19 cellular contexts compared by ENCODE assay signal in genomic region chr4:145485120-145485519, GRCh38. TPM values are rescaled to one million over a fixed set of nuclear protein-coding genes. Genes with fewer than 3 reads are reported as not detected.
DNase-seq lines count a peak whose midpoint lies in the region; ATAC-seq, FAIRE-seq and TF ChIP-seq lines count a peak whose summit lies in the region.
"Had no signal": no experiment of that assay in that cellular context is flagged by ENCODE, and none has a peak within 500 bp of the region (broad histone marks: within the 10 kb centered on the region; RNA-seq: fewer than 3 reads in every experiment).

No MANE protein-coding gene starts in this region.

- POLR2A ChIA-PET in GM12878 (lab: Charles Lee) = no interaction called here

- in situ Hi-C loops in GM12878 (cut with MboI) = no loop called here

- no peak overlapping the region for H3K27ac Mint-ChIP-seq in activated T-cell treated with anti-CD3 and anti-CD28 coated beads, Interleukin-2, amount 50 U/mL, for 72 hours
- no peak overlapping the region for H3K27ac Mint-ChIP-seq in chondrocyte (ENCODE audit: unreplicated experiment)
- H3K27ac Mint-ChIP-seq: CD4-positive, alpha-beta T cell; IgD-negative memory B cell had no signal

- H3K9ac ChIP-seq in BLaER1 (no peak overlapping the region), KMS-11 (no peak overlapping the region), GM12878 (ENCODE audit: control insufficient read depth, insufficient read depth, low read length) (no peak overlapping the region)

- no peaks in the 10 kb centered on the region for H3K9me3 Mint-ChIP-seq in activated T-cell treated with anti-CD3 and anti-CD28 coated beads, Interleukin-2, amount 50 U/mL, for 72 hours
- no peaks in the 10 kb centered on the region for H3K9me3 Mint-ChIP-seq in chondrocyte (ENCODE audit: low read depth)
- H3K9me3 Mint-ChIP-seq: CD4-positive, alpha-beta T cell had no signal

- H3K4me1 ChIP-seq in BLaER1 (peaks cover 76% of the 10 kb centered on the region), KMS-11 (ENCODE audit: low read depth, poor library complexity, severe bottlenecking) (peaks cover 76% of the 10 kb centered on the region), GM12878 (ENCODE audit: control insufficient read depth, insufficient read depth, low read length) (peaks cover 12% of the 10 kb centered on the region; the same call in 1 of the 2 replicates), psoas muscle (peaks cover 75% of the 10 kb centered on the region)

- no peak overlapping the region for H3K4me3 Mint-ChIP-seq in activated T-cell treated with anti-CD3 and anti-CD28 coated beads, Interleukin-2, amount 50 U/mL, for 72 hours
- no peak overlapping the region for H3K4me3 Mint-ChIP-seq in chondrocyte (ENCODE audit: unreplicated experiment)
- H3K4me3 Mint-ChIP-seq: IgD-negative memory B cell had no signal

- FAIRE-seq in GM12878 (lab: Jason Lieb, UNC) = no peak
- FAIRE-seq: G401.6, H1 had no signal

- BruUV-seq in GM12878 (replicated peaks; lab: Mats Ljungman, UMichigan) = no TSS peak

- 75% methylated on average over 9 of the region's 9 CpGs for WGBS in GM12878 (ENCODE audit: insufficient coverage, insufficient replicate concordance, low lambda C conversion rate, missing lambda C conversion rate)
- 83 to 89% (median 84%) methylated on average over 9 of the region's 9 CpGs for WGBS in psoas muscle, 3 donors

- CTCF ChIA-PET in GM12878 (lab: Yijun Ruan, JAX) = no interaction called here

- no peak for DNase-seq in GM12878 (ENCODE audit: low read depth, low spot score)
- no peak for DNase-seq in psoas muscle
- DNase-seq in activated T-cell treated with anti-CD3 and anti-CD28 coated beads, Interleukin-2, amount 50 U/mL, for 72 hours = no peak
- DNase-seq in sciatic nerve (ENCODE audit: low spot score) = no peak
- no peak for DNase-seq in chondrocyte (ENCODE audit: low spot score)
- DNase-seq: 8988T; AML-193; C1 segment of cervical spinal cord; Calu3; CD4-positive, alpha-beta T cell; DMS79; EL had no signal

- no peaks in the 10 kb centered on the region for H3K9me3 ChIP-seq in BLaER1
- no peaks in the 10 kb centered on the region; the same call in 2 of the 3 replicates for H3K9me3 ChIP-seq in GM12878 (replicated peaks; ENCODE audit: control insufficient read depth, insufficient read depth, low read length)
- no peaks in the 10 kb centered on the region for H3K9me3 ChIP-seq in psoas muscle
- H3K9me3 ChIP-seq: HAP-1 had no signal

- H3K36me3 Mint-ChIP-seq in activated T-cell treated with anti-CD3 and anti-CD28 coated beads, Interleukin-2, amount 50 U/mL, for 72 hours (ENCODE audit: insufficient read depth in 2 of 2) = peaks cover 0 to 4% of the 10 kb centered on the region in 2 donors
- no peaks in the 10 kb centered on the region for H3K36me3 Mint-ChIP-seq in chondrocyte (ENCODE audit: low read depth)
- H3K36me3 Mint-ChIP-seq: IgD-negative memory B cell had no signal

- RAD21 ChIA-PET in GM12878 (lab: Charles Lee; ENCODE audit: unreplicated experiment) = no interaction called here

- H3K4me3 ChIP-seq in BLaER1 = no peak overlapping the region
- H3K4me3 ChIP-seq in KMS-11 (IDR thresholded peaks at IDR 0.05; ENCODE audit: insufficient read depth, low read depth, low read length) = no peak overlapping the region
- H3K4me3 ChIP-seq in GM12878 = no peak overlapping the region; the same call in none of the 2 replicates
- peak overlapping the region; percentile 98 for H3K4me3 ChIP-seq in psoas muscle
- H3K4me3 ChIP-seq: HAP-1 had no signal

- H3K4me2 ChIP-seq in BLaER1 = peak overlapping the region; percentile 76
- H3K4me2 ChIP-seq in KMS-11 = peak overlapping the region; percentile 93; the same call in 1 of the 2 replicates
- peak overlapping the region; percentile 25; the same call in 1 of the 2 replicates for H3K4me2 ChIP-seq in GM12878 (ENCODE audit: control insufficient read depth, insufficient read depth)

- TF ChIP-seq CTCF in KMS-11 (conservative IDR thresholded peaks at IDR 0.05; ENCODE audit: low read depth, low read length) = no peak
- no peak for TF ChIP-seq CTCF in GM12878 (IDR thresholded peaks at IDR 0.05 in 2 of 3, conservative IDR thresholded peaks at IDR 0.05 in 1 of 3; ENCODE audit: control insufficient read depth in 2 of 3, extremely low read depth in 1 of 3, insufficient read depth in 1 of 3, low read depth in 3 of 3, low read length in 3 of 3)
- no peak for TF ChIP-seq CTCF in psoas muscle (IDR thresholded peaks at IDR 0.05)
- TF ChIP-seq CTCF in chondrocyte (IDR thresholded peaks at IDR 0.05) = no peak

- H3K27me3 Mint-ChIP-seq in activated T-cell treated with anti-CD3 and anti-CD28 coated beads, Interleukin-2, amount 50 U/mL, for 72 hours (ENCODE audit: low read depth) = peaks cover 29% of the 10 kb centered on the region
- H3K27me3 Mint-ChIP-seq in chondrocyte (ENCODE audit: low read depth) = no peaks in the 10 kb centered on the region
- H3K27me3 Mint-ChIP-seq: CD4-positive, alpha-beta T cell had no signal

- H4K20me1 ChIP-seq in BLaER1 (peaks cover 61% of the 10 kb centered on the region), KMS-11 (ENCODE audit: insufficient read depth) (no peaks in the 10 kb centered on the region; the same call in 1 of the 2 replicates), GM12878 (ENCODE audit: control insufficient read depth, insufficient read depth) (no peaks in the 10 kb centered on the region)

- intact Hi-C loops in GM12878 (cut with micrococcal nuclease; ENCODE audit: unreplicated experiment) (loop anchor here (5.0 kb wide), 1 partner anchor 132 kb away; the partner anchor contains the start of gene MMAA), psoas muscle (cut with DNase I) (loop anchor here in 1 of 2 donors (10.0 kb wide), 1 partner anchor 130 kb away; the partner anchor contains the start of gene MMAA), sciatic nerve (cut with DNase I) (no loop called here)

- SMC1A ChIA-PET in GM12878 (lab: Charles Lee; ENCODE audit: uncharacterized antibody, unreplicated experiment) = interaction anchor here (1.2 to 1.5 kb wide), 2 partner anchors 167 to 251 kb away, joined by 3 to 4 read pairs; no protein-coding TSS in a partner anchor

- H2AFZ ChIP-seq in KMS-11 (ENCODE audit: low read depth) (no peak overlapping the region), GM12878 (ENCODE audit: control insufficient read depth, low read depth, low read length) (no peak overlapping the region)

- no peak for TF ChIP-seq RAD21 in GM12878 (IDR thresholded peaks at IDR 0.05; ENCODE audit: insufficient read depth, low read depth, low read length)

- H3K27me3 ChIP-seq in BLaER1 (no peaks in the 10 kb centered on the region), KMS-11 (ENCODE audit: insufficient read depth, low read depth) (no peaks in the 10 kb centered on the region; the same call in 1 of the 2 replicates), GM12878 (replicated peaks in 1 of 2; ENCODE audit: control insufficient read depth in 2 of 2, insufficient read depth in 2 of 2, low read length in 1 of 2) (peaks cover 0 to 3% of the 10 kb centered on the region in 2 experiments; a peak in 1 of 4 replicates), psoas muscle (ENCODE audit: insufficient read depth in 3 of 3, low read length in 2 of 3) (no peaks in the 10 kb centered on the region)

- H3K79me2 ChIP-seq in KMS-11 (ENCODE audit: insufficient read depth, low read depth) (peaks cover 71% of the 10 kb centered on the region), GM12878 (ENCODE audit: control insufficient read depth, insufficient read depth, low read length) (peaks cover 69% of the 10 kb centered on the region)

- TF ChIP-seq POLR2A in GM12878 (IDR thresholded peaks at IDR 0.05; ENCODE audit: low read depth, low read length) = no peak

- no peak overlapping the region for H3K27ac ChIP-seq in BLaER1
- no peak overlapping the region for H3K27ac ChIP-seq in KMS-11
- no peak overlapping the region for H3K27ac ChIP-seq in GM12878 (ENCODE audit: control insufficient read depth, insufficient read depth)
- H3K27ac ChIP-seq in psoas muscle = peak overlapping the region; percentile 99

- H3K4me1 Mint-ChIP-seq in activated T-cell treated with anti-CD3 and anti-CD28 coated beads, Interleukin-2, amount 50 U/mL, for 72 hours (ENCODE audit: low read depth) = peaks cover 6% of the 10 kb centered on the region
- H3K4me1 Mint-ChIP-seq in chondrocyte (ENCODE audit: low read depth) = peaks cover 8% of the 10 kb centered on the region

- ATAC-seq in GM12878 = no peak
- no peak for ATAC-seq in psoas muscle
- ATAC-seq in activated T-cell treated with anti-CD3 and anti-CD28 coated beads, Interleukin-2, amount 50 U/mL, for 72 hours (replicated peaks in 1 of 2) = no peak
- ATAC-seq in SK-N-SH treated with all-trans-retinoic acid at 6 μM for 48 hours = no peak
- no peak for ATAC-seq in sciatic nerve

- no peak for TF ChIP-seq EP300 in GM12878 (IDR thresholded peaks at IDR 0.05; ENCODE audit: borderline replicate concordance in 1 of 2, control insufficient read depth in 1 of 2, low read depth in 2 of 2, low read length in 2 of 2)

- H3K36me3 ChIP-seq in BLaER1 (0 out of 2 replicates have a peak, but pooled peaks cover 4% of the 10 kb centered on the region), KMS-11 (ENCODE audit: insufficient read depth) (no peaks in the 10 kb centered on the region), GM12878 (ENCODE audit: control insufficient read depth in 2 of 2, insufficient read depth in 2 of 2, low read length in 1 of 2) (no peaks in the 10 kb centered on the region), psoas muscle (ENCODE audit: insufficient read depth in 1 of 2, low read depth in 1 of 2) (peaks cover 0 to 3% of the 10 kb centered on the region in 2 donors)

RNA-seq across cellular contexts. Expression of gene SMAD1, which starts 3.5 kb away (rescaled TPM):
- total RNA-seq in GM12878 (2013; cell fraction: nucleolus; rRNA removed) = 2.0 and 2.4 TPM in 2 replicates
- 12.4 and 19.9 TPM in 2 replicates for total RNA-seq in GM12878 (2014; rRNA removed)
- 14.5 and 16.5 TPM in 2 replicates for total RNA-seq in GM12878 (2014; rRNA removed; fragmentation: Illumina TruSeq; extraction: Trizol)
- 13.5 and 13.8 TPM in 2 replicates for total RNA-seq in GM12878 (2021)
- polyA plus RNA-seq in GM12878 (2011; ENCODE audit: low read depth) = 5.1 TPM
- 0.23 and 0.29 TPM in 2 replicates for polyA plus RNA-seq in GM12878 (2011; rRNA removed)
- polyA plus RNA-seq in GM12878 (2011; cell fraction: cytosol; rRNA removed) = 0.17 and 0.22 TPM in 2 replicates
- 0.16 and 0.59 TPM in 2 replicates for polyA plus RNA-seq in GM12878 (2011; cell fraction: nucleus; rRNA removed)
- 6.6 and 8.3 TPM in 2 replicates for polyA plus RNA-seq in GM12878 (2012)
- 17.5 and 20.5 TPM in 2 replicates for polyA plus RNA-seq in GM12878 (2014; fragmentation: Illumina TruSeq; extraction: Trizol)
- 10 to 100 TPM in 1 of 2 experiments, 1 to 10 TPM in 1; 7.8 to 11.6 TPM for polyA plus RNA-seq in GM12878 (2014; fragmentation: Nextera tagmentation; extraction: Ambion mirVana)
- polyA plus RNA-seq in GM12878 (2014; rRNA removed) = 10.6 and 13.4 TPM in 2 replicates
- polyA plus RNA-seq in GM12878 (2016; fragmentation: Nextera tagmentation; extraction: Ambion mirVana) = 10 to 100 TPM; 16.1 to 17.0 TPM
- 1.1 TPM in 1 of 2 replicates, not detected in the other for polyA minus RNA-seq in GM12878 (2011; rRNA and poly(A)+ RNA removed)
- polyA minus RNA-seq in GM12878 (2011; cell fraction: cytosol; rRNA and poly(A)+ RNA removed) = 0.73 TPM in 1 of 2 replicates, not detected in the other
- not detected in 2 replicates for polyA minus RNA-seq in GM12878 (2011; cell fraction: nucleus; rRNA and poly(A)+ RNA removed)
- total RNA-seq in psoas muscle = 10 to 100 TPM; 17.2 to 30.6 (median 21.9) TPM
- 10 to 100 TPM in 1 of 3 donors, 1 to 10 TPM in 2; 5.0 to 11.8 (median 6.5) TPM for polyA plus RNA-seq in psoas muscle
- total RNA-seq in activated T-cell treated with anti-CD3 and anti-CD28 coated beads, Interleukin-2, amount 50 U/mL, for 72 hours = 1 to 10 TPM; 3.1 to 9.1 TPM
- 37.4 TPM for total RNA-seq in sciatic nerve
- 14.5 to 17.6 TPM (median 16.5 TPM) in 3 replicates for total RNA-seq in chondrocyte
- polyA plus RNA-seq: IgD-negative memory B cell had no signal

Comparison
In these comparisons a context has a peak if more than half of its experiments do, and no peak if none do; other contexts are left out.
1. H3K4me2 ChIP-seq: peak in every context shown above with its lines; median percentile 93 in KMS-11; 76 in BLaER1; 25 in GM12878.